Comparison of ENCODE assay signal across 8 cellular contexts in the genomic region with DNA sequence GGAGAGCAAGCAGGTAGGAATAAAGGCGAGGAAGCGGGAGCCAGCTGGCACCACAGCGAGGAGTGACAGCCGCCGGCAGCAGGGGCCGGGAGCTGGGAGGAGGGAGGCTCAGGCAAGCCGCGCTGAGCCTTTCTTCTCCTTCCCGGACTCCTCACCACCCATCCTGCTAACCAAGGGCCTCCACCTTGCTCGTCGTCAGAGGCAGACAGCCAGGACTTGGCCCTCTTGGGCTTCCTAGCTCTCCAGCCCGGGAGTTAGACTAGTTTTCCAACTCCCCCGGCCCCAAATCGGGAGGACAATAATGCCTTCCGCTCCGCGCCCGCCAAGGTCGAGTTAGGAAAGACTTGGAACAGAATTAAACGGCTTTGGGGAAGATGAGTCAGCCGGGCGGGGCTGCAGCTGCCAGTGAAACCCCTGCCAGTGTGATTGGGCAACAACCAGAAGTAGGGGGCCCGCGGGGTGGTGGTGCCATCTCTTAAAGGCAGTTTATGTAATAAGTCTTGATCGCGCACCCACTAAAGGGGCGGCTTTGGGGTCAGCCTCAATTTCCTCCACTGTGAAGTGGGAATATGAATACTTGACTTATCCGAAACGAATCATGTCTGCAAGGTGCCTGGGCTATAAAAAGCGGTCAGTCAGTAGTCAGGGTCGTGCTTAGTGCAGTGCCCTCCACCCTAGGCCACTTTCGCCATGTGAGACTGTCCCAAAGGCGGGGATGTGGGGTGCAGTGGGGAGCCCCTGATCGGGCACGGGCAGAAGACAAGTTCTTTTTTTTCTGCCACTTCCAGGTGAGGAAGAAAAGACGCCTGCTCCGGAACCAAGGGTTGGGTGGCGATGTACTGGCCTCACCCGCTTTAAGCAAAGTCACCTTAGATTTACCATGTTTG. TPM values are rescaled to one million over a fixed set of nuclear protein-coding genes. Genes with fewer than 3 reads are reported as not detected.
DNase-seq lines count a peak whose midpoint lies in the region; ATAC-seq and TF ChIP-seq lines count a peak whose summit lies in the region.

No MANE protein-coding gene starts in this region.

- intact Hi-C loops in left ventricle myocardium superior (cut with micrococcal nuclease) (no loop called here), psoas muscle (cut with DNase I) (no loop called here)

- peaks cover 4% of the 10 kb centered on the region for H3K4me1 ChIP-seq in psoas muscle

- no peak for TF ChIP-seq CTCF in psoas muscle (IDR thresholded peaks at IDR 0.05)

- H3K9me3 ChIP-seq in psoas muscle: no peaks in the 10 kb centered on the region

- DNase-seq in NCI-H748 (lab: John Stamatoyannopoulos, UW; ENCODE audit: unreplicated experiment) (peak; percentile 45), NCI-H748 treated with DMSO at 0.1 percent for 48 hours (lab: John Stamatoyannopoulos, UW) (no peak), NCI-H69 (lab: John Stamatoyannopoulos, UW) (peak; percentile 78), amniotic epithelial cell (ENCODE audit: low read depth) (peak; percentile 78), left ventricle myocardium superior (peak; percentile 77), psoas muscle (peak; percentile 87 to 91)

- no peaks in the 10 kb centered on the region for H3K36me3 ChIP-seq in psoas muscle (ENCODE audit: insufficient read depth in 1 of 2, low read depth in 1 of 2)

- H3K4me3 ChIP-seq in psoas muscle: peak overlapping the region; percentile 60

- H3K27ac ChIP-seq in psoas muscle: peak overlapping the region; percentile 92

- ATAC-seq in left ventricle myocardium superior: peak; percentile 65
- peak; percentile 79 to 89 (median 84) for ATAC-seq in psoas muscle
- ATAC-seq in GM18909 (IDR thresholded peaks at IDR 0.05; ENCODE audit: poor library complexity, unreplicated experiment): no peak
- no peak for ATAC-seq in GM19324 (IDR thresholded peaks at IDR 0.05; ENCODE audit: low FRiP score, unreplicated experiment)

- peaks cover 0 to 38% (median 0%) of the 10 kb centered on the region in 3 donors for H3K27me3 ChIP-seq in psoas muscle (ENCODE audit: insufficient read depth in 3 of 3, low read length in 2 of 3)

- WGBS in psoas muscle, 3 donors: 4 to 14% (median 8%) methylated on average over 29 to 39 of the region's 39 CpGs

RNA-seq across cellular contexts. Expression of gene HSD17B10, which starts 6.7 kb away (rescaled TPM):
- total RNA-seq in left ventricle myocardium superior: 102 TPM
- total RNA-seq in psoas muscle: 10 to 100 TPM; 51.8 to 98.0 (median 68.4) TPM
- 100 to 1,000 TPM in 1 of 3 donors, 10 to 100 TPM in 2; 56.3 to 117 (median 76.4) TPM for polyA plus RNA-seq in psoas muscle

RNA-seq across cellular contexts. Expression of gene RIBC1, which starts 18.2 kb away (rescaled TPM):
- 0.52 TPM for total RNA-seq in left ventricle myocardium superior
- under 1 TPM; 0.14 to 0.64 (median 0.40) TPM for total RNA-seq in psoas muscle
- 1 to 10 TPM in 1 of 3 donors, under 1 TPM in 2; 0.15 to 2.3 (median 0.44) TPM for polyA plus RNA-seq in psoas muscle

RNA-seq across cellular contexts. Expression of gene SMC1A, which starts 18.4 kb away (rescaled TPM):
- total RNA-seq in left ventricle myocardium superior: 40.2 TPM
- total RNA-seq in psoas muscle: 10 to 100 TPM; 25.9 to 45.0 (median 31.6) TPM
- polyA plus RNA-seq in psoas muscle: 1 to 10 TPM; 8.1 to 10.0 (median 9.2) TPM

Comparison
In these comparisons a context has a peak if more than half of its experiments do, and no peak if none do; other contexts are left out.
1. ATAC-seq: peak in left ventricle myocardium superior (single experiment) and psoas muscle (4 of 4); none in GM18909 (single experiment) and GM19324 (single experiment).